In genomic region chr4:112077743-112078142, GRCh38 we compare ENCODE assay signal across 21 cellular contexts.
"Had no signal": no experiment of that assay in that cellular context is flagged by ENCODE, and none has a peak within 500 bp of the region (broad histone marks: within the 10 kb centered on the region; RNA-seq: fewer than 3 reads in every experiment).

No MANE protein-coding gene starts in this region.

- H3K27ac Mint-ChIP-seq: dendritic cell treated with granulocyte-macrophage colony-stimulating factor and Interleukin-4, amounts not matched to agents 40 ng/mL and 50 ng/mL, for 4 days; effector memory CD8-positive, alpha-beta T cell; immature natural killer cell had no signal

- H3K4me2 ChIP-seq: hepatocyte had no signal

- H3K36me3 ChIP-seq: colonic mucosa, esophagus muscularis mucosa, gastroesophageal sphincter, heart left ventricle, left lung, lower lobe of right lung had no signal

- H3K4me3 ChIP-seq: colonic mucosa, esophagus muscularis mucosa, gastroesophageal sphincter, heart left ventricle, hepatocyte, left lung, lower lobe of right lung had no signal

- H3K36me3 Mint-ChIP-seq: immature natural killer cell had no signal

- H3K4me1 Mint-ChIP-seq: immature natural killer cell had no signal

- H2AFZ ChIP-seq: hepatocyte had no signal

- H3K9me3 ChIP-seq: colonic mucosa, esophagus muscularis mucosa, lower lobe of right lung had no signal

- H3K4me1 ChIP-seq: colonic mucosa, gastroesophageal sphincter, left lung, lower lobe of right lung had no signal

- H3K27me3 ChIP-seq: colonic mucosa, esophagus muscularis mucosa, foreskin keratinocyte, gastroesophageal sphincter, heart left ventricle, hepatocyte, left lung had no signal

- H3K4me3 Mint-ChIP-seq: dendritic cell treated with granulocyte-macrophage colony-stimulating factor and Interleukin-4, amounts not matched to agents 40 ng/mL and 50 ng/mL, for 4 days; effector memory CD8-positive, alpha-beta T cell; immature natural killer cell had no signal

- FAIRE-seq: endothelial cell of umbilical vein, frontal cortex had no signal

- DNase-seq: colonic mucosa; cortex of kidney; effector CD8-positive, alpha-beta T cell; effector memory CD8-positive, alpha-beta T cell; foreskin keratinocyte; heart left ventricle; hypothalamus; immature natural killer cell; islet precursor cell; left cardiac atrium; left lung; left ventricle myocardium superior; lower lobe of right lung; mesenchymal stem cell; midbrain had no signal

- ATAC-seq: effector memory CD8-positive, alpha-beta T cell; foreskin keratinocyte; gastroesophageal sphincter; heart left ventricle; left cardiac atrium; left lung; left ventricle myocardium superior; lower lobe of right lung had no signal

- H3K79me2 ChIP-seq: hepatocyte had no signal

- H3K27ac ChIP-seq: colonic mucosa, esophagus muscularis mucosa, foreskin keratinocyte, gastroesophageal sphincter, heart left ventricle, hepatocyte, left lung, lower lobe of right lung had no signal
